8 cellular contexts compared by ENCODE assay signal in the genomic region with DNA sequence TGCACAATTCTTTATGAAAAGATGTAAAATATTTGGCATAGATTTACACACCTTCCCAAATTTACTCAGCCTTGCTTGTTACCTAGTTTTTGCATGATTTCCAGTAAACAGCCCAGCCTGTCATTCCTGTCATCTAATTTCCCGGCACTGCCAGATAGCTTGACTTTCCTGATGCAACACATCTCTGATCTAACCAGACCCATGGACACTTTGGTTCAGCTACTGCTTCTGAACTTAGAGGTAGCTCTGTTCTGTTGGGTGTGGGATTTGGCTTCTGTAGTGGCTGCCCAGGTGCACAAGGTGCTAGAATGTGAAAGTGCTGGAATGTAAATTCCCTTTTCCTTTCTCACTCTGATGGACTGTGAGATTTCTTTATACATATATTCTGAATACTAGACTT.
"Had no signal": no experiment of that assay in that cellular context is flagged by ENCODE, and none has a peak within 500 bp of the region (broad histone marks: within the 10 kb centered on the region; RNA-seq: fewer than 3 reads in every experiment).

No MANE protein-coding gene starts in this region.

- H3K4me2 ChIP-seq: GM23338 had no signal

- DNase-seq: GM23248, GOT3, H7, H9, HCEC 1CT, HFFc6 had no signal

- H2AFZ ChIP-seq: GM23248, GM23338 had no signal

- H3K27ac ChIP-seq: GM23248 had no signal

- H3K4me1 ChIP-seq: HAP-1 had no signal

- H3K4me3 ChIP-seq: GM23248, GM23338, HAP-1 had no signal

- H3K36me3 ChIP-seq: HAP-1 had no signal

- H3K9me3 ChIP-seq: HAP-1 had no signal

- H3K9ac ChIP-seq: GM23248 had no signal
